Comparison of ENCODE assay signal across 29 cellular contexts in genomic region chr19:43848821-43849220, GRCh38. TPM values are rescaled to one million over a fixed set of nuclear protein-coding genes. Genes with fewer than 3 reads are reported as not detected.
"Had no signal": no experiment of that assay in that cellular context is flagged by ENCODE, and none has a peak within 500 bp of the region (broad histone marks: within the 10 kb centered on the region; RNA-seq: fewer than 3 reads in every experiment).

No MANE protein-coding gene starts in this region.

- H3K9me3 ChIP-seq: thyroid gland had no signal

- H3K27ac ChIP-seq: coronary artery, esophagus squamous epithelium, gastroesophageal sphincter, heart left ventricle, hepatocyte, left lung, neural progenitor cell, parathyroid adenoma, right lobe of liver, suprapubic skin, thyroid gland, vagina had no signal

- H3K4me2 ChIP-seq: hepatocyte, neural progenitor cell had no signal

- H3K4me3 Mint-ChIP-seq: mesothelial cell of epicardium; naive thymus-derived CD4-positive, alpha-beta T cell; nephron; neural progenitor cell; stimulated activated naive B cell treated with anti-CD40 and anti-IgM and Interleukin-4, amounts not matched to agents 10 μg/mL and 1 μg/mL and 100 μg/mL, for 72 hours; stimulated activated naive CD8-positive, alpha-beta T cell treated with anti-CD3 and anti-CD28 coated beads, Interleukin-15, Interleukin-2, amounts not matched to agents 100 ng/mL and 50 ng/mL, for 24 hours had no signal

- H3K4me3 ChIP-seq: gastroesophageal sphincter, heart left ventricle, hepatocyte, left lung, mucosa of descending colon, right lobe of liver, suprapubic skin, thyroid gland, vagina had no signal

- H3K9ac ChIP-seq: neural progenitor cell, parathyroid adenoma had no signal

- FAIRE-seq: endometrium, small intestine had no signal

- H3K27me3 ChIP-seq: esophagus squamous epithelium, gastroesophageal sphincter, heart left ventricle, hepatocyte, left lung, neural progenitor cell, right lobe of liver, suprapubic skin, thyroid gland, vagina had no signal

- H3K79me2 ChIP-seq: hepatocyte, parathyroid adenoma had no signal

- ATAC-seq: gastroesophageal sphincter; heart left ventricle; left cardiac atrium; left lung; mucosa of descending colon; naive thymus-derived CD4-positive, alpha-beta T cell; right lobe of liver; stimulated activated naive B cell treated with anti-CD40 and anti-IgM and Interleukin-4, amounts not matched to agents 10 μg/mL and 1 μg/mL and 100 μg/mL, for 72 hours had no signal

- H3K4me1 ChIP-seq: esophagus squamous epithelium, gastroesophageal sphincter, heart left ventricle, left lung, neural progenitor cell, parathyroid adenoma, right lobe of liver, suprapubic skin, thyroid gland, vagina had no signal

- H3K27ac Mint-ChIP-seq: mesothelial cell of epicardium; naive thymus-derived CD4-positive, alpha-beta T cell; nephron; neural progenitor cell; progenitor cell of endocrine pancreas; stimulated activated naive B cell treated with anti-CD40 and anti-IgM and Interleukin-4, amounts not matched to agents 10 μg/mL and 1 μg/mL and 100 μg/mL, for 72 hours; stimulated activated naive CD8-positive, alpha-beta T cell treated with anti-CD3 and anti-CD28 coated beads, Interleukin-15, Interleukin-2, amounts not matched to agents 100 ng/mL and 50 ng/mL, for 24 hours had no signal

- DNase-seq: dermis blood vessel endothelial cell; effector memory CD4-positive, alpha-beta T cell; erythroblast; esophagus squamous epithelium; heart left ventricle; left cardiac atrium; left lung; mesenchymal stem cell; mucosa of descending colon; naive thymus-derived CD4-positive, alpha-beta T cell; right lobe of liver; small intestine; stimulated activated CD4-positive, alpha-beta T cell treated with anti-CD3 and anti-CD28 coated beads, Interleukin-15, amount 100 ng/mL, for 24 hours; stimulated activated CD4-positive, alpha-beta T cell treated with anti-CD3 and anti-CD28 coated beads, Interleukin-2, amount 100 ng/mL, for 48 hours; stimulated activated naive B cell treated with anti-CD40 and anti-IgM and Interleukin-4, amounts not matched to agents 10 μg/mL and 1 μg/mL and 100 μg/mL, for 72 hours; thyroid gland; trophoblast cell had no signal

- H3K27me3 Mint-ChIP-seq: naive thymus-derived CD4-positive, alpha-beta T cell; progenitor cell of endocrine pancreas; stimulated activated naive B cell treated with anti-CD40 and anti-IgM and Interleukin-4, amounts not matched to agents 10 μg/mL and 1 μg/mL and 100 μg/mL, for 72 hours; stimulated activated naive CD8-positive, alpha-beta T cell treated with anti-CD3 and anti-CD28 coated beads, Interleukin-15, Interleukin-2, amounts not matched to agents 100 ng/mL and 50 ng/mL, for 24 hours had no signal

- H2AFZ ChIP-seq: hepatocyte, neural progenitor cell, parathyroid adenoma had no signal

- H3K4me1 Mint-ChIP-seq: mesothelial cell of epicardium; naive thymus-derived CD4-positive, alpha-beta T cell; nephron; neural progenitor cell; stimulated activated naive B cell treated with anti-CD40 and anti-IgM and Interleukin-4, amounts not matched to agents 10 μg/mL and 1 μg/mL and 100 μg/mL, for 72 hours had no signal

RNA-seq across cellular contexts. Expression of gene LYPD5, which starts 46.6 kb away (rescaled TPM):
- total RNA-seq: progenitor cell of endocrine pancreas had no signal
